ENCODE assay signal across 19 cellular contexts in genomic region chr5:118726891-118727290, GRCh38.
DNase-seq lines count a peak whose midpoint lies in the region; ATAC-seq and TF ChIP-seq lines count a peak whose summit lies in the region.
"Had no signal": no experiment of that assay in that cellular context is flagged by ENCODE, and none has a peak within 500 bp of the region (broad histone marks: within the 10 kb centered on the region; RNA-seq: fewer than 3 reads in every experiment).

No MANE protein-coding gene starts in this region.

- peaks cover 24% of the 10 kb centered on the region for H3K4me1 Mint-ChIP-seq in WTC11

- no peaks in the 10 kb centered on the region for H3K27me3 Mint-ChIP-seq in WTC11 (ENCODE audit: low read depth)
- H3K27me3 Mint-ChIP-seq: CD4-positive, alpha-beta T cell had no signal

- H3K27ac ChIP-seq in thyroid gland (no peak overlapping the region), right atrium auricular region (no peak overlapping the region)
- H3K27ac ChIP-seq: 22Rv1, A549, C4-2B had no signal

- H3K4me3 Mint-ChIP-seq in WTC11 = no peak overlapping the region
- H3K4me3 Mint-ChIP-seq: CD4-positive, alpha-beta T cell; H9; IgD-negative memory B cell had no signal

- WGBS in thyroid gland, 2 donors = 28 to 40% methylated on average over 1 to 3 of the region's 3 CpGs

- H3K27ac Mint-ChIP-seq in WTC11 = peak overlapping the region; percentile 8; the same call in 1 of the 2 replicates
- H3K27ac Mint-ChIP-seq: CD4-positive, alpha-beta T cell; H9 had no signal

- POLR2A ChIA-PET in WTC11 (lab: Charles Lee) = no interaction called here

- peaks cover 9% of the 10 kb centered on the region for H3K9me3 Mint-ChIP-seq in WTC11

- TF ChIP-seq CTCF in WTC11 (IDR thresholded peaks at IDR 0.05) (no peak), thyroid gland (IDR thresholded peaks at IDR 0.05) (no peak), right atrium auricular region (IDR thresholded peaks at IDR 0.05) (no peak)

- H3K4me3 ChIP-seq in thyroid gland (replicated peaks in 1 of 3) (no peak overlapping the region), right atrium auricular region (no peak overlapping the region)
- H3K4me3 ChIP-seq: A549 had no signal

- intact Hi-C loops in thyroid gland (cut with DNase I) = no loop called here

- H3K36me3 ChIP-seq in thyroid gland (no peaks in the 10 kb centered on the region), right atrium auricular region (no peaks in the 10 kb centered on the region)

- H3K27me3 ChIP-seq in thyroid gland = no peaks in the 10 kb centered on the region
- no peaks in the 10 kb centered on the region for H3K27me3 ChIP-seq in right atrium auricular region

- no peak for TF ChIP-seq POLR2A in thyroid gland (IDR thresholded peaks at IDR 0.05)

- no peaks in the 10 kb centered on the region for H3K9me3 ChIP-seq in thyroid gland
- H3K9me3 ChIP-seq in right atrium auricular region = no peaks in the 10 kb centered on the region
- H3K9me3 ChIP-seq: A549, Caco-2 had no signal

- ATAC-seq in WTC11 = no peak
- ATAC-seq: A549, HepG2 had no signal

- no peaks in the 10 kb centered on the region for H3K4me1 ChIP-seq in thyroid gland
- no peaks in the 10 kb centered on the region for H3K4me1 ChIP-seq in right atrium auricular region
- H3K4me1 ChIP-seq: A549, Caco-2 had no signal

- CTCF ChIA-PET in WTC11 (lab: Charles Lee) = no interaction called here

- DNase-seq in DMS53 (lab: John Stamatoyannopoulos, UW) (peak; percentile 16), DMS53 treated with DMSO at 0.1 percent for 48 hours (lab: John Stamatoyannopoulos, UW; ENCODE audit: unreplicated experiment) (no peak), NCI-H2171 (lab: John Stamatoyannopoulos, UW) (peak; percentile 2), WTC11 (ENCODE audit: low spot score) (no peak), thyroid gland (peak; percentile 63 to 66), epidermal melanocyte (ENCODE audit: insufficient read length, low spot score) (no peak), right atrium auricular region (ENCODE audit: low spot score) (no peak), hepatic stellate cell (ENCODE audit: low spot score) (no peak)
- DNase-seq: AML-193; Caco-2; CD4-positive, alpha-beta T cell; DMS153; GF-D8; H9 had no signal

- peaks cover 3% of the 10 kb centered on the region; the same call in 1 of the 2 replicates for H3K36me3 Mint-ChIP-seq in WTC11
- H3K36me3 Mint-ChIP-seq: IgD-negative memory B cell had no signal

TF ChIP-seq in WTC11, 78 proteins besides CTCF, POLR2A, EP300 and RAD21 (continues in another document):
- TF ChIP-seq IRF1 (CRISPR knock-in tag; IDR thresholded peaks at IDR 0.05) = no peak
- TF ChIP-seq SMAD3 (CRISPR knock-in tag; IDR thresholded peaks at IDR 0.05; ENCODE audit: borderline replicate concordance) = no peak
- TF ChIP-seq IRF2 (CRISPR knock-in tag; IDR thresholded peaks at IDR 0.05; ENCODE audit: borderline replicate concordance, low read depth) = no peak
- TF ChIP-seq ZBTB43 (CRISPR knock-in tag; IDR thresholded peaks at IDR 0.05) = no peak
- TF ChIP-seq TEAD1 (CRISPR knock-in tag; IDR thresholded peaks at IDR 0.05) = no peak
- no peak for TF ChIP-seq ATF2 (CRISPR knock-in tag; IDR thresholded peaks at IDR 0.05; ENCODE audit: borderline replicate concordance, low read depth)
- TF ChIP-seq USF2 (CRISPR knock-in tag; IDR thresholded peaks at IDR 0.05) = no peak
- TF ChIP-seq MLX (CRISPR knock-in tag; IDR thresholded peaks at IDR 0.05) = no peak
- no peak for TF ChIP-seq NR3C1 (CRISPR knock-in tag; conservative IDR thresholded peaks at IDR 0.05; ENCODE audit: low read depth)
- TF ChIP-seq ZSCAN18 (CRISPR knock-in tag; IDR thresholded peaks at IDR 0.05) = no peak
- no peak for TF ChIP-seq ATF3 (CRISPR knock-in tag; conservative IDR thresholded peaks at IDR 0.05)
- TF ChIP-seq PRRX2 (CRISPR knock-in tag; IDR thresholded peaks at IDR 0.05) = no peak
- TF ChIP-seq TEAD4 (CRISPR knock-in tag; IDR thresholded peaks at IDR 0.05) = no peak
- no peak for TF ChIP-seq ESRRA (CRISPR knock-in tag; IDR thresholded peaks at IDR 0.05; ENCODE audit: borderline replicate concordance)
- no peak for TF ChIP-seq PREB (CRISPR knock-in tag; IDR thresholded peaks at IDR 0.05; ENCODE audit: borderline replicate concordance)
- no peak for TF ChIP-seq FOXK1 (CRISPR knock-in tag; IDR thresholded peaks at IDR 0.05)
- no peak for TF ChIP-seq SP1 (CRISPR knock-in tag; conservative IDR thresholded peaks at IDR 0.05)
- no peak for TF ChIP-seq OVOL2 (CRISPR knock-in tag; IDR thresholded peaks at IDR 0.05; ENCODE audit: borderline replicate concordance)

Comparison
In these comparisons a context has a peak if more than half of its experiments do, and no peak if none do; other contexts are left out.
1. DNase-seq: peak in DMS53 (single experiment), NCI-H2171 (single experiment) and thyroid gland (2 of 2); none in DMS53 treated with DMSO at 0.1 percent for 48 hours (single experiment), WTC11 (single experiment), epidermal melanocyte (single experiment), right atrium auricular region (single experiment) and hepatic stellate cell (single experiment).